ENCODE assay signal across 17 cellular contexts in the genomic region with DNA sequence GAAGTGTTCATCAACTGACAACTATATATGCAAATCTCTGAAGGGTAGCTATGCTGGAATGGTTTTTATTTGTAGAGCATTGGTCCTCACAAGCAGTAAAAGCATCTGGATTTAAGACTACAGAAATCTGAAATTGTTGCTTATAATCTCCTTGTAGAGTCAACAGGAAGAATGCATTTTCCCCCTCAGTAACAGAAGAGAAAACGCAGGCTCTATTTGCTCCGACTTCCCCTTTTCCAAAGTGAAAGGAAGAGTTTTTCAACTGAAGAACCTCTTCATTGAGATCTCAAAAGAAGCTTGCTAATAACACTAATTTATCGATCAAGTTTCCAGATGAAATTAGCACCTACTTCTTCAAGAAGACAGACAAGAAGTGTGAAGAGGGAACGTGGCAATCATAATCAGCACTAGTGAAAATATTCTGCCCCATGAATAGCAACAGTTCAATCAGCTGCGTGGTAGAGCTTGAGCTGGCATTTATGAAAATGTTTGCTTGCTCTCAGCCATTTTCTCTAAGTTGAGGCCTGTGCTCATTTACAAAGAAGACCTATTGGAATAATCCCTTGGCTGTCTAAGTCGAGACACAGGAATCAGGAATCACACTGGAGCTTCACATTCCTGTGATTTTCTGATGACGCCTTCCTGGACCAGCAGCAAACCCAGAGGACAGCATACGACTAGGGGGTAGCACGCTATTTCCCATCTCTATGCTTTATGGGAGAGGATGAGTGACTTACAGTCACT. TPM values are rescaled to one million over a fixed set of nuclear protein-coding genes. Genes with fewer than 3 reads are reported as not detected.
DNase-seq lines count a peak whose midpoint lies in the region; ATAC-seq and TF ChIP-seq lines count a peak whose summit lies in the region.
"Had no signal": no experiment of that assay in that cellular context is flagged by ENCODE, and none has a peak within 500 bp of the region (broad histone marks: within the 10 kb centered on the region; RNA-seq: fewer than 3 reads in every experiment).

No MANE protein-coding gene starts in this region.

- ATAC-seq in activated B cell treated with CpG ODN at 0.5 μM for 24 hours (ENCODE audit: low read depth), result peak; percentile 35
- ATAC-seq: Right ventricle myocardium inferior had no signal

- TF ChIP-seq CTCF in activated B cell treated with CpG ODN at 0.5 μM for 24 hours (IDR thresholded peaks at IDR 0.05), result no peak
- no peak for TF ChIP-seq CTCF in neutrophil (IDR thresholded peaks at IDR 0.05)

- peak overlapping the region; percentile 83 for H3K4me3 Mint-ChIP-seq in activated B cell treated with CpG ODN at 0.5 μM for 24 hours

- H3K27ac Mint-ChIP-seq in activated B cell treated with CpG ODN at 0.5 μM for 24 hours, result peak overlapping the region; percentile 88

- DNase-seq in DMS79 treated with DMSO at 0.1 percent for 48 hours (lab: John Stamatoyannopoulos, UW) (peak; percentile 75), DMS79 (lab: John Stamatoyannopoulos, UW) (no peak), MV-4-11 (lab: John Stamatoyannopoulos, UW) (peak; percentile 57), activated B cell treated with CpG ODN at 0.5 μM for 24 hours (no peak), NCI-H345 (lab: John Stamatoyannopoulos, UW) (no peak), NCI-H1694 treated with DMSO at 0.1 percent for 48 hours (lab: John Stamatoyannopoulos, UW) (no peak), activated gamma-delta T cell treated with Interleukin-2 at 50 U/mL for 16 hours (no peak)
- DNase-seq: 8988T; activated CD4-positive, CD25-positive, alpha-beta regulatory T cell treated with anti-CD3 and anti-CD28 coated beads, Interleukin-2, amount 50 U/mL, for 72 hours; cerebellar nuclear complex; mammary epithelial cell; NCI-H2227 treated with DMSO at 0.1 percent for 48 hours; occipital lobe; tibial artery had no signal

- no peaks in the 10 kb centered on the region for H3K9me3 ChIP-seq in neutrophil
- H3K9me3 ChIP-seq: tibial artery had no signal

- CTCF ChIA-PET in activated B cell treated with CpG ODN at 0.5 μM for 24 hours (lab: Charles Lee), result interaction anchor here (0.8 to 2.5 kb wide), 4 partner anchors 12 to 173 kb away, joined by 3 to 15 read pairs (median 6); no protein-coding TSS in a partner anchor

- peaks cover 0 to 12% of the 10 kb centered on the region in 2 experiments for H3K4me1 ChIP-seq in neutrophil (ENCODE audit: control insufficient read depth in 1 of 2, insufficient read depth in 1 of 2, low read depth in 1 of 2, low read length in 1 of 2)
- H3K4me1 ChIP-seq: tibial artery had no signal

- peak overlapping the region; percentile 6 for H3K27ac ChIP-seq in neutrophil
- H3K27ac ChIP-seq: tibial artery had no signal

- H3K4me3 ChIP-seq in neutrophil (ENCODE audit: low read depth in 1 of 2, low read length in 1 of 2), result peak overlapping the region in 1 of 2 experiments; percentile 10
- H3K4me3 ChIP-seq: smooth muscle cell, tibial artery had no signal

- no peaks in the 10 kb centered on the region for H3K36me3 ChIP-seq in neutrophil
- H3K36me3 ChIP-seq: tibial artery had no signal

- peaks cover 43% of the 10 kb centered on the region for H3K4me1 Mint-ChIP-seq in activated B cell treated with CpG ODN at 0.5 μM for 24 hours

- POLR2A ChIA-PET in activated B cell treated with CpG ODN at 0.5 μM for 24 hours (lab: Charles Lee), result interaction anchor here (0.7 to 2.5 kb wide), 16 partner anchors 10 to 232 kb away, joined by 3 to 38 read pairs (median 4); a partner anchor contains a TSS

- intact Hi-C loops in activated B cell treated with CpG ODN at 0.5 μM for 24 hours (cut with micrococcal nuclease), result loop anchor here (1.0 to 2.0 kb wide), 2 partner anchors 43 to 92 kb away; a partner anchor contains a TSS

- H3K9me3 Mint-ChIP-seq in activated B cell treated with CpG ODN at 0.5 μM for 24 hours, result no peaks in the 10 kb centered on the region

- H3K36me3 Mint-ChIP-seq in activated B cell treated with CpG ODN at 0.5 μM for 24 hours (ENCODE audit: low read depth), result no peaks in the 10 kb centered on the region

- peaks cover 22% of the 10 kb centered on the region for H3K27me3 ChIP-seq in neutrophil
- H3K27me3 ChIP-seq: tibial artery had no signal

- H3K27me3 Mint-ChIP-seq in activated B cell treated with CpG ODN at 0.5 μM for 24 hours, result peaks cover 2% of the 10 kb centered on the region

RNA-seq across cellular contexts. Expression of a gene that starts 43.7 kb away (rescaled TPM):
- total RNA-seq in activated B cell treated with CpG ODN at 0.5 μM for 24 hours, result 76.3 and 90.3 TPM in 2 replicates

Comparison
In these comparisons a context has a peak if more than half of its experiments do, and no peak if none do; other contexts are left out.
1. DNase-seq: peak in DMS79 treated with DMSO at 0.1 percent for 48 hours (single experiment) and MV-4-11 (single experiment); none in DMS79 (single experiment), activated B cell treated with CpG ODN at 0.5 μM for 24 hours (single experiment), NCI-H345 (single experiment), NCI-H1694 treated with DMSO at 0.1 percent for 48 hours (single experiment) and activated gamma-delta T cell treated with Interleukin-2 at 50 U/mL for 16 hours (single experiment).